17 cellular contexts compared by ENCODE assay signal in the genomic region with DNA sequence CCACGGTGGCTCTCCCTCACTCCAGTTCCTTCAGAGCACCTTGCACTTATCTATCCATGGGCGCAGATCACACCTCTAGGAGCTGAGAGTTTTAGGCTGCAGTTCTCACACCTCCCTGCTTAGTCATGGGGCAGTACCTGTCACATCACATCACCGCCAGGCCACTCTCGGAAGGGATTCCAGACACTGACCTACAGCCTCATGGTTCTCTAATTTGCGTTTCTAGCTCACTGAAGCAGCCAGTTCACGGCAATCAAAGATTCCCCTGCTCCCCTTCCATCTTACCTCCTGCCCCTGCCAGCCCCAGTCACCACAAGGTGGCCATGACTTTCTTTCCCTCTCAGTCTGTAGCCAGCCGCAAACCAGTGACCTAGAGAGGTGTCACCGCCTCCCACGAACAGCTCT. TPM values are rescaled to one million over a fixed set of nuclear protein-coding genes. Genes with fewer than 3 reads are reported as not detected.
DNase-seq lines count a peak whose midpoint lies in the region; ATAC-seq, FAIRE-seq and TF ChIP-seq lines count a peak whose summit lies in the region.
"Had no signal": no experiment of that assay in that cellular context is flagged by ENCODE, and none has a peak within 500 bp of the region (broad histone marks: within the 10 kb centered on the region; RNA-seq: fewer than 3 reads in every experiment).

No MANE protein-coding gene starts in this region.

- no peaks in the 10 kb centered on the region for H3K27me3 ChIP-seq in H1 (replicated peaks in 1 of 4; ENCODE audit: control insufficient read depth in 3 of 4, extremely low read depth in 1 of 4, insufficient read depth in 3 of 4, low read length in 3 of 4)
- H3K27me3 ChIP-seq: Peyer's patch, testis had no signal

- H3K36me3 ChIP-seq in H1 (ENCODE audit: control insufficient read depth in 2 of 4, insufficient read depth in 4 of 4, low read length in 3 of 4), result no peaks in the 10 kb centered on the region
- H3K36me3 ChIP-seq: Peyer's patch had no signal

- H3K4me3 ChIP-seq in H1 (ENCODE audit: extremely low read depth in 1 of 4, insufficient read depth in 2 of 4, low read depth in 3 of 4, low read length in 4 of 4), result no peak overlapping the region
- H3K4me3 ChIP-seq in retinal pigment epithelial cell (ENCODE audit: low read length), result no peak overlapping the region
- H3K4me3 ChIP-seq: Peyer's patch, testis had no signal

- H2AFZ ChIP-seq in H1 (ENCODE audit: low read length), result peak overlapping the region; percentile 52; the same call in 1 of the 2 replicates

- H2BK5ac ChIP-seq in H1 (ENCODE audit: low read depth, low read length), result no peak overlapping the region

- DNase-seq in H1 (ENCODE audit: low read depth in 1 of 2, low spot score in 2 of 2), result peak in 1 of 2 experiments; percentile 46
- DNase-seq in retinal pigment epithelial cell (ENCODE audit: low read depth), result no peak
- DNase-seq in stimulated activated effector memory CD8-positive, alpha-beta T cell treated with anti-CD3 and anti-CD28 coated beads, Interleukin-12 subunit alpha, Interleukin-12 subunit beta, amount 100 ng/mL, for 72 hours (ENCODE audit: low spot score in 2 of 2), result no peak
- DNase-seq in SIG-M5 treated with dmso at 0.1 percent for 504 hours (lab: John Stamatoyannopoulos, UW; ENCODE audit: unreplicated experiment), result no peak
- DNase-seq: activated CD4-positive, CD25-positive, alpha-beta regulatory T cell; activated CD8-positive, alpha-beta memory T cell treated with anti-CD3 and anti-CD28 coated beads, Interleukin-2, amount 50 U/mL, for 4 hours; activated naive CD4-positive, alpha-beta T cell treated with anti-CD3 and anti-CD28 coated beads, Interleukin-2, amount 50 U/mL, for 16 hours; NCI-H187 treated with DMSO at 0.1 percent for 48 hours; NCI-H524 treated with DMSO at 0.1 percent for 48 hours; nucleus accumbens; Peyer's patch; testis had no signal

- no peaks in the 10 kb centered on the region for H3K36me3 Mint-ChIP-seq in stimulated activated effector memory CD8-positive, alpha-beta T cell treated with anti-CD3 and anti-CD28 coated beads, Interleukin-12 subunit alpha, Interleukin-12 subunit beta, amount 100 ng/mL, for 72 hours

- H3K18ac ChIP-seq in H1 (ENCODE audit: extremely low read depth, low read length), result no peak overlapping the region

- H2BK120ac ChIP-seq in H1 (replicated peaks; ENCODE audit: low read depth, low read length), result no peak overlapping the region

- no peak overlapping the region for H3K9ac ChIP-seq in H1 (replicated peaks in 1 of 4; ENCODE audit: extremely low read depth in 1 of 4, low read depth in 3 of 4, low read length in 3 of 4)

- H3K4me3 Mint-ChIP-seq in stimulated activated effector memory CD8-positive, alpha-beta T cell treated with anti-CD3 and anti-CD28 coated beads, Interleukin-12 subunit alpha, Interleukin-12 subunit beta, amount 100 ng/mL, for 72 hours, result no peak overlapping the region
- H3K4me3 Mint-ChIP-seq: B cell had no signal

- peaks cover 9% of the 10 kb centered on the region for H3K4me1 Mint-ChIP-seq in stimulated activated effector memory CD8-positive, alpha-beta T cell treated with anti-CD3 and anti-CD28 coated beads, Interleukin-12 subunit alpha, Interleukin-12 subunit beta, amount 100 ng/mL, for 72 hours

- H3K23me2 ChIP-seq in H1 (ENCODE audit: low read depth, low read length), result no peaks in the 10 kb centered on the region

- H3K4me1 ChIP-seq in H1 (replicated peaks in 1 of 4; ENCODE audit: control insufficient read depth in 3 of 4, insufficient read depth in 4 of 4, low read length in 3 of 4), result no peaks in the 10 kb centered on the region
- H3K4me1 ChIP-seq: Peyer's patch, testis had no signal

- no peak overlapping the region for H3K14ac ChIP-seq in H1 (ENCODE audit: insufficient read length)

- no peaks in the 10 kb centered on the region for H3K79me2 ChIP-seq in H1 (ENCODE audit: control insufficient read depth in 1 of 2, insufficient read depth in 2 of 2, low read length in 2 of 2)

- H3K9me3 ChIP-seq in H1 (ENCODE audit: insufficient read depth in 2 of 2, low read depth in 1 of 2, low read length in 1 of 2), result no peaks in the 10 kb centered on the region
- H3K9me3 ChIP-seq: Peyer's patch, testis had no signal

- H3K4me2 ChIP-seq in H1 (ENCODE audit: insufficient read depth in 1 of 2, low read depth in 2 of 2, low read length in 2 of 2), result no peak overlapping the region

- no peak for TF ChIP-seq EP300 in H1 (IDR thresholded peaks at IDR 0.05; ENCODE audit: borderline replicate concordance in 1 of 2, low read depth in 2 of 2, low read length in 2 of 2)

- no peak overlapping the region for H4K8ac ChIP-seq in H1 (ENCODE audit: extremely low read depth, insufficient read depth, low read length)

- no peaks in the 10 kb centered on the region for H4K20me1 ChIP-seq in H1 (replicated peaks in 1 of 2; ENCODE audit: control insufficient read depth in 1 of 2, insufficient read depth in 2 of 2, low read length in 2 of 2)

- no peak for TF ChIP-seq POLR2A in H1 (IDR thresholded peaks at IDR 0.05; ENCODE audit: control extremely low read depth in 1 of 2, low read depth in 2 of 2, low read length in 2 of 2)

- no peak overlapping the region for H4K5ac ChIP-seq in H1 (ENCODE audit: insufficient read length, low read depth, low read length)

- 93% methylated on average over 9 of the region's 9 CpGs; no CpG with 5 or more reads in 1 of the 2 experiments for WGBS in H1 (ENCODE audit: extremely low coverage in 1 of 2, insufficient coverage in 1 of 2, insufficient read length in 1 of 2, insufficient replicate concordance in 2 of 2, low coverage in 1 of 2, low lambda C conversion rate in 2 of 2, missing lambda C conversion rate in 1 of 2), 2 experiments

- peak; percentile 15 to 19; a peak in 2 of 4 replicates for TF ChIP-seq RAD21 in H1 (IDR thresholded peaks at IDR 0.05 in 1 of 2, conservative IDR thresholded peaks at IDR 0.05 in 1 of 2; ENCODE audit: low read depth in 2 of 2, low read length in 2 of 2)

- no peak overlapping the region for H3K27ac ChIP-seq in H1 (ENCODE audit: low read depth, low read length)
- H3K27ac ChIP-seq: Peyer's patch, testis had no signal

- no peak overlapping the region for H4K91ac ChIP-seq in H1 (replicated peaks; ENCODE audit: insufficient read length, low read length)

- no peak overlapping the region for H2AK5ac ChIP-seq in H1 (ENCODE audit: low read depth, low read length)

- POLR2A ChIA-PET in H1 (lab: Charles Lee; ENCODE audit: partially characterized antibody), result no interaction called here

- H3K23ac ChIP-seq in H1 (ENCODE audit: insufficient read length), result no peak overlapping the region

- H3K9me3 Mint-ChIP-seq in stimulated activated effector memory CD8-positive, alpha-beta T cell treated with anti-CD3 and anti-CD28 coated beads, Interleukin-12 subunit alpha, Interleukin-12 subunit beta, amount 100 ng/mL, for 72 hours, result no peaks in the 10 kb centered on the region

- H3K27ac Mint-ChIP-seq in stimulated activated effector memory CD8-positive, alpha-beta T cell treated with anti-CD3 and anti-CD28 coated beads, Interleukin-12 subunit alpha, Interleukin-12 subunit beta, amount 100 ng/mL, for 72 hours, result no peak overlapping the region
- H3K27ac Mint-ChIP-seq: B cell had no signal

- CTCF ChIA-PET in H1 (lab: Charles Lee; ENCODE audit: partially characterized antibody), result interaction anchor here (0.6 to 2.5 kb wide), 13 partner anchors 9 to 149 kb away, joined by 3 to 11 read pairs (median 3); no protein-coding TSS in a partner anchor

- no peaks in the 10 kb centered on the region for H3K79me1 ChIP-seq in H1 (ENCODE audit: low read depth, low read length)

- no peak overlapping the region for H3K56ac ChIP-seq in H1 (replicated peaks; ENCODE audit: insufficient read length, low read depth, low read length)

- no peak for FAIRE-seq in H1 (lab: Jason Lieb, UNC)
- FAIRE-seq: bronchial epithelial cell had no signal

- TF ChIP-seq CTCF in H1 (IDR thresholded peaks at IDR 0.05; ENCODE audit: control extremely low read depth in 1 of 3, insufficient read depth in 1 of 3, low read depth in 1 of 3, low read length in 3 of 3) (peak; percentile 22 to 51 (median 23); a peak in 3 of 4 replicates), retinal pigment epithelial cell (conservative IDR thresholded peaks at IDR 0.05; ENCODE audit: low read depth, low read length) (peak; percentile 10)

- no peak overlapping the region for H2BK20ac ChIP-seq in H1 (ENCODE audit: low read length)

- H3K4ac ChIP-seq in H1 (replicated peaks; ENCODE audit: insufficient read length, low read depth, low read length), result no peak overlapping the region

- ATAC-seq in GM18520 (IDR thresholded peaks at IDR 0.05; ENCODE audit: unreplicated experiment) (peak; percentile 81), HG02678 (IDR thresholded peaks at IDR 0.05; ENCODE audit: unreplicated experiment) (peak; percentile 63), SK-N-SH treated with all-trans-retinoic acid at 6 μM for 48 hours (no peak)
- ATAC-seq in stimulated activated effector memory CD8-positive, alpha-beta T cell treated with anti-CD3 and anti-CD28 coated beads, Interleukin-12 subunit alpha, Interleukin-12 subunit beta, amount 100 ng/mL, for 72 hours, result no peak

- H2BK15ac ChIP-seq in H1 (ENCODE audit: low read length), result no peak overlapping the region

- no peak overlapping the region for H2BK12ac ChIP-seq in H1 (ENCODE audit: low read depth, low read length)

TF ChIP-seq in H1, 55 proteins besides CTCF, POLR2A, EP300 and RAD21:
- no peak for TF ChIP-seq SP2 (IDR thresholded peaks at IDR 0.05; ENCODE audit: low read length)
- TF ChIP-seq PHF8 (conservative IDR thresholded peaks at IDR 0.05; ENCODE audit: low read depth, low read length), result no peak
- TF ChIP-seq MAFK (IDR thresholded peaks at IDR 0.05; ENCODE audit: low read depth, low read length), result peak; percentile 53; the same call in 1 of the 2 replicates
- TF ChIP-seq BACH1 (IDR thresholded peaks at IDR 0.05; ENCODE audit: low read length), result peak; percentile 70

TF ChIP-seq in SK-N-SH treated with all-trans-retinoic acid at 6 μM for 48 hours, 23 proteins besides CTCF, POLR2A, EP300 and RAD21 (continues in another document):
- TF ChIP-seq BACH2 (CRISPR knock-in tag; IDR thresholded peaks at IDR 0.05; ENCODE audit: borderline replicate concordance) (no peak), ESRRG (CRISPR knock-in tag; IDR thresholded peaks at IDR 0.05) (no peak), ZC3H10 (CRISPR knock-in tag; IDR thresholded peaks at IDR 0.05) (no peak), CSDC2 (CRISPR knock-in tag; IDR thresholded peaks at IDR 0.05) (no peak), ZFP30 (CRISPR knock-in tag; IDR thresholded peaks at IDR 0.05) (no peak), ZNF70 (CRISPR knock-in tag; IDR thresholded peaks at IDR 0.05) (no peak), GLIS3 (CRISPR knock-in tag; IDR thresholded peaks at IDR 0.05) (no peak)

RNA-seq across cellular contexts. Expression of gene ADRB1, which starts 34.2 kb away (rescaled TPM):
- total RNA-seq in H1 (2021; fragmentation: NEBNext Ultra II Directional; extraction: Animal tissue kit (Norgen Biotek cat#: 25700)), result 0.17 and 0.48 TPM in 2 replicates
- 0.14 TPM in 2 replicates for polyA plus RNA-seq in H1 (2011; rRNA removed)
- 0.09 TPM for polyA plus RNA-seq in H1 (2011; cell fraction: cytosol; rRNA removed)
- polyA plus RNA-seq in H1 (2011; cell fraction: nucleus; rRNA removed), result 0.19 TPM
- polyA plus RNA-seq in H1 (2012, experiment 1 of 2), result 0.05 to 0.12 TPM (median 0.05 TPM) in 3 of 4 replicates, not detected in the other
- polyA plus RNA-seq in H1 (2012, experiment 2 of 2), result 0.05 TPM
- polyA plus RNA-seq in H1 (2013, experiment 1 of 2), result 0.18 TPM
- 0.18 TPM for polyA plus RNA-seq in H1 (2013, experiment 2 of 2)
- polyA minus RNA-seq in H1 (2011; rRNA and poly(A)+ RNA removed), result 0.07 TPM in 1 of 2 replicates, not detected in the other
- polyA minus RNA-seq in H1 (2011; cell fraction: cytosol; rRNA and poly(A)+ RNA removed), result 0.37 TPM
- 0.30 TPM for polyA minus RNA-seq in H1 (2011; cell fraction: nucleus; rRNA and poly(A)+ RNA removed)
- total RNA-seq: B cell had no signal

Comparison
In these comparisons a context has a peak if more than half of its experiments do, and no peak if none do; other contexts are left out.
1. ATAC-seq: peak in GM18520 (single experiment) and HG02678 (single experiment); none in stimulated activated effector memory CD8-positive, alpha-beta T cell treated with anti-CD3 and anti-CD28 coated beads, Interleukin-12 subunit alpha, Interleukin-12 subunit beta, amount 100 ng/mL, for 72 hours (single experiment) and SK-N-SH treated with all-trans-retinoic acid at 6 μM for 48 hours (single experiment).